In the genomic region with DNA sequence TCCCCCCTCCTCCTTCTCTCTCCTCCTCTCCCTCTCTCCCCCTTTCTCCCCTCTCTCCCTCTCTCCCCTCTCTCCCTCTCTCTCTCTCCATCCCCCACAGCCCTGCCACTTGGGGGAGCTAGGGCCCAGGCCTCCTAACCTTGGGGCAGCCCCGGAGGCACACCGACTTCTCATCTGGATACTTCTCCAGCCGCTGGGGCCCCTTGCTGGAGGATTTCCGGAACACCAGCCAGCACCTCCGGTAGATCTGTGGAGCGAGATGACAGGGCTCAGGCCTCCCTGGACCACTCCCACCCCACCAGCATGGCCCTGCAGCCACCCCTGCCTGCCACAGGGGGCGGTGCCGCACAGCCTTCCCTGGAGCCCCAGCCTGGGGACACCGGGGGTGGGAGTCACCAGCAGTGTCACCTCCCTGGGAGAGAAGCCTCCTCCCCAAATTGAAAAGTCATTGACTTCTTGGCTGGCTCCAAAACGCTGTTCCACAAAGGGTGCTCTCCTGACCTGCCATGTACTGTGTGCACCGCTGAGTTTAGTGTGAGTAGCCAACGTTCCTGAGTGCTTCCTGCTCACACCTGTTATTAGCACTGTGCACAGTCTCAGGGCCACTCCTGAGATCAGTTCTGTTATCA, we compare ENCODE assay signal across 1 cellular context.
TF ChIP-seq lines count a peak whose summit lies in the region.

No MANE protein-coding gene starts in this region.

TF ChIP-seq in K562, 482 proteins besides CTCF, POLR2A, EP300 and RAD21 (continued from another document and continues in another):
- peak; percentile 45; the same call in 1 of the 2 replicates for TF ChIP-seq MYC (IDR thresholded peaks at IDR 0.05; ENCODE audit: low read depth, low read length)
- TF ChIP-seq MYC (CRISPR knock-in tag; IDR thresholded peaks at IDR 0.05; ENCODE audit: borderline replicate concordance, low read depth), result no peak
- TF ChIP-seq, protein P1, sequence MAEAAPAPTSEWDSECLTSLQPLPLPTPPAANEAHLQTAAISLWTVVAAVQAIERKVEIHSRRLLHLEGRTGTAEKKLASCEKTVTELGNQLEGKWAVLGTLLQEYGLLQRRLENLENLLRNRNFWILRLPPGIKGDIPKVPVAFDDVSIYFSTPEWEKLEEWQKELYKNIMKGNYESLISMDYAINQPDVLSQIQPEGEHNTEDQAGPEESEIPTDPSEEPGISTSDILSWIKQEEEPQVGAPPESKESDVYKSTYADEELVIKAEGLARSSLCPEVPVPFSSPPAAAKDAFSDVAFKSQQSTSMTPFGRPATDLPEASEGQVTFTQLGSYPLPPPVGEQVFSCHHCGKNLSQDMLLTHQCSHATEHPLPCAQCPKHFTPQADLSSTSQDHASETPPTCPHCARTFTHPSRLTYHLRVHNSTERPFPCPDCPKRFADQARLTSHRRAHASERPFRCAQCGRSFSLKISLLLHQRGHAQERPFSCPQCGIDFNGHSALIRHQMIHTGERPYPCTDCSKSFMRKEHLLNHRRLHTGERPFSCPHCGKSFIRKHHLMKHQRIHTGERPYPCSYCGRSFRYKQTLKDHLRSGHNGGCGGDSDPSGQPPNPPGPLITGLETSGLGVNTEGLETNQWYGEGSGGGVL (CRISPR knock-in tag; IDR thresholded peaks at IDR 0.05), result no peak
- TF ChIP-seq MTF1 (CRISPR knock-in tag; IDR thresholded peaks at IDR 0.05; ENCODE audit: borderline replicate concordance), result no peak
- no peak for TF ChIP-seq CHCHD3 (CRISPR knock-in tag; IDR thresholded peaks at IDR 0.05)
- TF ChIP-seq HNRNPLL (IDR thresholded peaks at IDR 0.05; ENCODE audit: low read depth, low read length, poor library complexity, severe bottlenecking), result no peak
- TF ChIP-seq ZNF274 (IDR thresholded peaks at IDR 0.05; ENCODE audit: borderline replicate concordance, low read depth, low read length), result no peak
- TF ChIP-seq CHD2 (IDR thresholded peaks at IDR 0.05; ENCODE audit: low read depth, low read length), result peak; percentile 25; the same call in 1 of the 2 replicates
- TF ChIP-seq, protein P2, sequence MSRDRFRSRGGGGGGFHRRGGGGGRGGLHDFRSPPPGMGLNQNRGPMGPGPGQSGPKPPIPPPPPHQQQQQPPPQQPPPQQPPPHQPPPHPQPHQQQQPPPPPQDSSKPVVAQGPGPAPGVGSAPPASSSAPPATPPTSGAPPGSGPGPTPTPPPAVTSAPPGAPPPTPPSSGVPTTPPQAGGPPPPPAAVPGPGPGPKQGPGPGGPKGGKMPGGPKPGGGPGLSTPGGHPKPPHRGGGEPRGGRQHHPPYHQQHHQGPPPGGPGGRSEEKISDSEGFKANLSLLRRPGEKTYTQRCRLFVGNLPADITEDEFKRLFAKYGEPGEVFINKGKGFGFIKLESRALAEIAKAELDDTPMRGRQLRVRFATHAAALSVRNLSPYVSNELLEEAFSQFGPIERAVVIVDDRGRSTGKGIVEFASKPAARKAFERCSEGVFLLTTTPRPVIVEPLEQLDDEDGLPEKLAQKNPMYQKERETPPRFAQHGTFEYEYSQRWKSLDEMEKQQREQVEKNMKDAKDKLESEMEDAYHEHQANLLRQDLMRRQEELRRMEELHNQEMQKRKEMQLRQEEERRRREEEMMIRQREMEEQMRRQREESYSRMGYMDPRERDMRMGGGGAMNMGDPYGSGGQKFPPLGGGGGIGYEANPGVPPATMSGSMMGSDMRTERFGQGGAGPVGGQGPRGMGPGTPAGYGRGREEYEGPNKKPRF (IDR thresholded peaks at IDR 0.05; ENCODE audit: low read depth, low read length), result no peak
- no peak for TF ChIP-seq HNRNPUL1 (IDR thresholded peaks at IDR 0.05; ENCODE audit: low read length)
- TF ChIP-seq ARID1B (IDR thresholded peaks at IDR 0.05), result no peak
- no peak for TF ChIP-seq ZFP30 (CRISPR knock-in tag; IDR thresholded peaks at IDR 0.05; ENCODE audit: borderline replicate concordance)
- no peak for TF ChIP-seq SIN3B (IDR thresholded peaks at IDR 0.05; ENCODE audit: low read depth)
- TF ChIP-seq, protein P3, sequence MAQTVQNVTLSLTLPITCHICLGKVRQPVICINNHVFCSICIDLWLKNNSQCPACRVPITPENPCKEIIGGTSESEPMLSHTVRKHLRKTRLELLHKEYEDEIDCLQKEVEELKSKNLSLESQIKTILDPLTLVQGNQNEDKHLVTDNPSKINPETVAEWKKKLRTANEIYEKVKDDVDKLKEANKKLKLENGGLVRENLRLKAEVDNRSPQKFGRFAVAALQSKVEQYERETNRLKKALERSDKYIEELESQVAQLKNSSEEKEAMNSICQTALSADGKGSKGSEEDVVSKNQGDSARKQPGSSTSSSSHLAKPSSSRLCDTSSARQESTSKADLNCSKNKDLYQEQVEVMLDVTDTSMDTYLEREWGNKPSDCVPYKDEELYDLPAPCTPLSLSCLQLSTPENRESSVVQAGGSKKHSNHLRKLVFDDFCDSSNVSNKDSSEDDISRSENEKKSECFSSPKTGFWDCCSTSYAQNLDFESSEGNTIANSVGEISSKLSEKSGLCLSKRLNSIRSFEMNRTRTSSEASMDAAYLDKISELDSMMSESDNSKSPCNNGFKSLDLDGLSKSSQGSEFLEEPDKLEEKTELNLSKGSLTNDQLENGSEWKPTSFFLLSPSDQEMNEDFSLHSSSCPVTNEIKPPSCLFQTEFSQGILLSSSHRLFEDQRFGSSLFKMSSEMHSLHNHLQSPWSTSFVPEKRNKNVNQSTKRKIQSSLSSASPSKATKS (CRISPR knock-in tag; IDR thresholded peaks at IDR 0.05), result no peak
- no peak for TF ChIP-seq ELF4 (CRISPR knock-in tag; IDR thresholded peaks at IDR 0.05)
- no peak for TF ChIP-seq FOXJ3 (CRISPR knock-in tag; IDR thresholded peaks at IDR 0.05)
- TF ChIP-seq ZBTB7A (IDR thresholded peaks at IDR 0.05; ENCODE audit: borderline replicate concordance, control insufficient read depth, low read depth, low read length), result peak; percentile 96; the same call in 1 of the 2 replicates
- TF ChIP-seq, protein P4, sequence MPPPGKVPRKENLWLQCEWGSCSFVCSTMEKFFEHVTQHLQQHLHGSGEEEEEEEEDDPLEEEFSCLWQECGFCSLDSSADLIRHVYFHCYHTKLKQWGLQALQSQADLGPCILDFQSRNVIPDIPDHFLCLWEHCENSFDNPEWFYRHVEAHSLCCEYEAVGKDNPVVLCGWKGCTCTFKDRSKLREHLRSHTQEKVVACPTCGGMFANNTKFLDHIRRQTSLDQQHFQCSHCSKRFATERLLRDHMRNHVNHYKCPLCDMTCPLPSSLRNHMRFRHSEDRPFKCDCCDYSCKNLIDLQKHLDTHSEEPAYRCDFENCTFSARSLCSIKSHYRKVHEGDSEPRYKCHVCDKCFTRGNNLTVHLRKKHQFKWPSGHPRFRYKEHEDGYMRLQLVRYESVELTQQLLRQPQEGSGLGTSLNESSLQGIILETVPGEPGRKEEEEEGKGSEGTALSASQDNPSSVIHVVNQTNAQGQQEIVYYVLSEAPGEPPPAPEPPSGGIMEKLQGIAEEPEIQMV (tag; conservative IDR thresholded peaks at IDR 0.05; ENCODE audit: low read depth), result no peak
- TF ChIP-seq OTX1 (CRISPR knock-in tag; IDR thresholded peaks at IDR 0.05), result no peak
- peak; percentile 87 for TF ChIP-seq ETV1 (tag; conservative IDR thresholded peaks at IDR 0.05; ENCODE audit: low read depth)
- TF ChIP-seq EGR1 (conservative IDR thresholded peaks at IDR 0.05), result peak; percentile 35
- TF ChIP-seq, protein P5, sequence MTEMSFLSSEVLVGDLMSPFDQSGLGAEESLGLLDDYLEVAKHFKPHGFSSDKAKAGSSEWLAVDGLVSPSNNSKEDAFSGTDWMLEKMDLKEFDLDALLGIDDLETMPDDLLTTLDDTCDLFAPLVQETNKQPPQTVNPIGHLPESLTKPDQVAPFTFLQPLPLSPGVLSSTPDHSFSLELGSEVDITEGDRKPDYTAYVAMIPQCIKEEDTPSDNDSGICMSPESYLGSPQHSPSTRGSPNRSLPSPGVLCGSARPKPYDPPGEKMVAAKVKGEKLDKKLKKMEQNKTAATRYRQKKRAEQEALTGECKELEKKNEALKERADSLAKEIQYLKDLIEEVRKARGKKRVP (CRISPR knock-in tag; IDR thresholded peaks at IDR 0.05), result no peak
- TF ChIP-seq DNMT1 (IDR thresholded peaks at IDR 0.05), result no peak
- no peak for TF ChIP-seq RBM25 (IDR thresholded peaks at IDR 0.05; ENCODE audit: low read depth, low read length, severe bottlenecking)
- TF ChIP-seq, protein P6, sequence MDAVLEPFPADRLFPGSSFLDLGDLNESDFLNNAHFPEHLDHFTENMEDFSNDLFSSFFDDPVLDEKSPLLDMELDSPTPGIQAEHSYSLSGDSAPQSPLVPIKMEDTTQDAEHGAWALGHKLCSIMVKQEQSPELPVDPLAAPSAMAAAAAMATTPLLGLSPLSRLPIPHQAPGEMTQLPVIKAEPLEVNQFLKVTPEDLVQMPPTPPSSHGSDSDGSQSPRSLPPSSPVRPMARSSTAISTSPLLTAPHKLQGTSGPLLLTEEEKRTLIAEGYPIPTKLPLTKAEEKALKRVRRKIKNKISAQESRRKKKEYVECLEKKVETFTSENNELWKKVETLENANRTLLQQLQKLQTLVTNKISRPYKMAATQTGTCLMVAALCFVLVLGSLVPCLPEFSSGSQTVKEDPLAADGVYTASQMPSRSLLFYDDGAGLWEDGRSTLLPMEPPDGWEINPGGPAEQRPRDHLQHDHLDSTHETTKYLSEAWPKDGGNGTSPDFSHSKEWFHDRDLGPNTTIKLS (IDR thresholded peaks at IDR 0.05; ENCODE audit: borderline replicate concordance, low read depth), result no peak
- TF ChIP-seq SAFB2 (IDR thresholded peaks at IDR 0.05; ENCODE audit: borderline replicate concordance, low read depth, low read length, severe bottlenecking), result no peak
- no peak for TF ChIP-seq MEF2A (IDR thresholded peaks at IDR 0.05; ENCODE audit: control insufficient read depth, low read depth, low read length)
- TF ChIP-seq ZNF175 (CRISPR knock-in tag; IDR thresholded peaks at IDR 0.05; ENCODE audit: low read depth), result no peak
- no peak for TF ChIP-seq ZNF263 (CRISPR knock-in tag; IDR thresholded peaks at IDR 0.05; ENCODE audit: borderline replicate concordance)
- no peak for TF ChIP-seq RBBP5 (IDR thresholded peaks at IDR 0.05; ENCODE audit: borderline replicate concordance, insufficient read depth, low read length, poor library complexity, severe bottlenecking)
- TF ChIP-seq ZFP36 (IDR thresholded peaks at IDR 0.05; ENCODE audit: low read depth, low read length, partially characterized antibody), result no peak
- no peak for TF ChIP-seq MCM7 (IDR thresholded peaks at IDR 0.05)
- peak; percentile 59; the same call in 1 of the 2 replicates for TF ChIP-seq FOXP1 (CRISPR knock-in tag; IDR thresholded peaks at IDR 0.05)
- TF ChIP-seq HDAC8 (tag; IDR thresholded peaks at IDR 0.05), result no peak
- TF ChIP-seq BACH1 (tag; IDR thresholded peaks at IDR 0.05), result no peak
- TF ChIP-seq, protein P7, sequence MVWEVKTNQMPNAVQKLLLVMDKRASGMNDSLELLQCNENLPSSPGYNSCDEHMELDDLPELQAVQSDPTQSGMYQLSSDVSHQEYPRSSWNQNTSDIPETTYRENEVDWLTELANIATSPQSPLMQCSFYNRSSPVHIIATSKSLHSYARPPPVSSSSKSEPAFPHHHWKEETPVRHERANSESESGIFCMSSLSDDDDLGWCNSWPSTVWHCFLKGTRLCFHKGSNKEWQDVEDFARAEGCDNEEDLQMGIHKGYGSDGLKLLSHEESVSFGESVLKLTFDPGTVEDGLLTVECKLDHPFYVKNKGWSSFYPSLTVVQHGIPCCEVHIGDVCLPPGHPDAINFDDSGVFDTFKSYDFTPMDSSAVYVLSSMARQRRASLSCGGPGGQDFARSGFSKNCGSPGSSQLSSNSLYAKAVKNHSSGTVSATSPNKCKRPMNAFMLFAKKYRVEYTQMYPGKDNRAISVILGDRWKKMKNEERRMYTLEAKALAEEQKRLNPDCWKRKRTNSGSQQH (CRISPR knock-in tag; IDR thresholded peaks at IDR 0.05), result no peak
- TF ChIP-seq GTF2E2 (tag; IDR thresholded peaks at IDR 0.05), result no peak
- TF ChIP-seq SIN3A (IDR thresholded peaks at IDR 0.05; ENCODE audit: borderline replicate concordance in 2 of 2, control insufficient read depth in 1 of 2, low read depth in 2 of 2, low read length in 2 of 2), result peak in 1 of 2 experiments; percentile 62; a peak in 1 of 4 replicates
- no peak for TF ChIP-seq BMI1 (IDR thresholded peaks at IDR 0.05; ENCODE audit: low read length)
- TF ChIP-seq CREM (IDR thresholded peaks at IDR 0.05; ENCODE audit: low read depth), result peak; percentile 35; the same call in 1 of the 2 replicates
- TF ChIP-seq, protein P8, sequence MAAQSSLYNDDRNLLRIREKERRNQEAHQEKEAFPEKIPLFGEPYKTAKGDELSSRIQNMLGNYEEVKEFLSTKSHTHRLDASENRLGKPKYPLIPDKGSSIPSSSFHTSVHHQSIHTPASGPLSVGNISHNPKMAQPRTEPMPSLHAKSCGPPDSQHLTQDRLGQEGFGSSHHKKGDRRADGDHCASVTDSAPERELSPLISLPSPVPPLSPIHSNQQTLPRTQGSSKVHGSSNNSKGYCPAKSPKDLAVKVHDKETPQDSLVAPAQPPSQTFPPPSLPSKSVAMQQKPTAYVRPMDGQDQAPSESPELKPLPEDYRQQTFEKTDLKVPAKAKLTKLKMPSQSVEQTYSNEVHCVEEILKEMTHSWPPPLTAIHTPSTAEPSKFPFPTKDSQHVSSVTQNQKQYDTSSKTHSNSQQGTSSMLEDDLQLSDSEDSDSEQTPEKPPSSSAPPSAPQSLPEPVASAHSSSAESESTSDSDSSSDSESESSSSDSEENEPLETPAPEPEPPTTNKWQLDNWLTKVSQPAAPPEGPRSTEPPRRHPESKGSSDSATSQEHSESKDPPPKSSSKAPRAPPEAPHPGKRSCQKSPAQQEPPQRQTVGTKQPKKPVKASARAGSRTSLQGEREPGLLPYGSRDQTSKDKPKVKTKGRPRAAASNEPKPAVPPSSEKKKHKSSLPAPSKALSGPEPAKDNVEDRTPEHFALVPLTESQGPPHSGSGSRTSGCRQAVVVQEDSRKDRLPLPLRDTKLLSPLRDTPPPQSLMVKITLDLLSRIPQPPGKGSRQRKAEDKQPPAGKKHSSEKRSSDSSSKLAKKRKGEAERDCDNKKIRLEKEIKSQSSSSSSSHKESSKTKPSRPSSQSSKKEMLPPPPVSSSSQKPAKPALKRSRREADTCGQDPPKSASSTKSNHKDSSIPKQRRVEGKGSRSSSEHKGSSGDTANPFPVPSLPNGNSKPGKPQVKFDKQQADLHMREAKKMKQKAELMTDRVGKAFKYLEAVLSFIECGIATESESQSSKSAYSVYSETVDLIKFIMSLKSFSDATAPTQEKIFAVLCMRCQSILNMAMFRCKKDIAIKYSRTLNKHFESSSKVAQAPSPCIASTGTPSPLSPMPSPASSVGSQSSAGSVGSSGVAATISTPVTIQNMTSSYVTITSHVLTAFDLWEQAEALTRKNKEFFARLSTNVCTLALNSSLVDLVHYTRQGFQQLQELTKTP (IDR thresholded peaks at IDR 0.05; ENCODE audit: low read depth in 1 of 2, partially characterized antibody in 2 of 2), result no peak
- TF ChIP-seq XRCC5 (IDR thresholded peaks at IDR 0.05; ENCODE audit: low read depth, low read length), result peak; percentile 53; the same call in 1 of the 2 replicates
- TF ChIP-seq C11orf30 (IDR thresholded peaks at IDR 0.05; ENCODE audit: low read depth), result no peak
- TF ChIP-seq, protein P9, sequence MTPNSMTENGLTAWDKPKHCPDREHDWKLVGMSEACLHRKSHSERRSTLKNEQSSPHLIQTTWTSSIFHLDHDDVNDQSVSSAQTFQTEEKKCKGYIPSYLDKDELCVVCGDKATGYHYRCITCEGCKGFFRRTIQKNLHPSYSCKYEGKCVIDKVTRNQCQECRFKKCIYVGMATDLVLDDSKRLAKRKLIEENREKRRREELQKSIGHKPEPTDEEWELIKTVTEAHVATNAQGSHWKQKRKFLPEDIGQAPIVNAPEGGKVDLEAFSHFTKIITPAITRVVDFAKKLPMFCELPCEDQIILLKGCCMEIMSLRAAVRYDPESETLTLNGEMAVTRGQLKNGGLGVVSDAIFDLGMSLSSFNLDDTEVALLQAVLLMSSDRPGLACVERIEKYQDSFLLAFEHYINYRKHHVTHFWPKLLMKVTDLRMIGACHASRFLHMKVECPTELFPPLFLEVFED (CRISPR knock-in tag; conservative IDR thresholded peaks at IDR 0.05), result no peak
- no peak for TF ChIP-seq PPARD (CRISPR knock-in tag; IDR thresholded peaks at IDR 0.05)
- TF ChIP-seq SP1 (CRISPR knock-in tag; IDR thresholded peaks at IDR 0.05), result no peak
- no peak for TF ChIP-seq HNRNPH1 (optimal IDR thresholded peaks at IDR 0.05; ENCODE audit: low read depth, low read length)
- no peak for TF ChIP-seq U2AF1 (optimal IDR thresholded peaks at IDR 0.05; ENCODE audit: low read depth, low read length)
